8 cellular contexts compared by ENCODE assay signal in the genomic region with DNA sequence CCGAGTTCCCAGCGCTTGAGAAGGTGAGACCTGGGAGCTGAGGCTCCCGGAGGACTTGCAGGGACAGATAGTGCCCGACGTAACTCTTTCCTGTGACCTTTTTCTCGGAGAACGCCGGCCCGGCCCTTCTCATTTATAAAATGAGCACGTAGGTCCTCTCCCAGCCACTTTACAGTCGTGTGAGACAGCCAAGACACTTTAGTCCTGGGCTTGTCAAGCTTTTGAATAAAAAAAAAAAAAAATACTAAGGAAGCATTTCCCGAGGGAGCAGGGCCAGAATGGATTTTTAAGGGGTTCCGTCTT. TPM values are rescaled to one million over a fixed set of nuclear protein-coding genes. Genes with fewer than 3 reads are reported as not detected.
DNase-seq lines count a peak whose midpoint lies in the region; ATAC-seq, FAIRE-seq and TF ChIP-seq lines count a peak whose summit lies in the region.

No MANE protein-coding gene starts in this region.

- no peaks in the 10 kb centered on the region for H3K9me3 ChIP-seq in A549
- H3K9me3 ChIP-seq in HUES48 (ENCODE audit: control insufficient read depth, insufficient read depth, low read length) = no peaks in the 10 kb centered on the region
- H3K9me3 ChIP-seq in muscle layer of duodenum (ENCODE audit: control insufficient read depth in 1 of 2, low read length in 2 of 2) = no peaks in the 10 kb centered on the region

- DNase-seq in A549 (ENCODE audit: low read depth in 1 of 2, low spot score in 1 of 2) (no peak), cardiac fibroblast (ENCODE audit: low read depth in 2 of 2) (no peak), SK-N-DZ (ENCODE audit: low spot score) (no peak), DMS53 (lab: John Stamatoyannopoulos, UW) (no peak)

- H3K27me3 ChIP-seq in HUES48 (ENCODE audit: control insufficient read depth, insufficient read depth, low read length) = no peaks in the 10 kb centered on the region
- H3K27me3 ChIP-seq in muscle layer of duodenum (ENCODE audit: low read depth, low read length) = no peaks in the 10 kb centered on the region

- H3K9ac ChIP-seq in HUES48 (ENCODE audit: low read depth, low read length) = no peak overlapping the region

- TF ChIP-seq POLR2A in A549 (IDR thresholded peaks at IDR 0.05; ENCODE audit: low read length) = no peak

- CTCF ChIA-PET in A549 (lab: Yijun Ruan, JAX) = interaction anchor here (1.1 to 7.4 kb wide), 10 partner anchors 10 to 173 kb away, joined by 3 to 51 read pairs (median 6); no protein-coding TSS in a partner anchor

- TF ChIP-seq CTCF in A549 (IDR thresholded peaks at IDR 0.05) = no peak
- TF ChIP-seq CTCF in cardiac fibroblast (IDR thresholded peaks at IDR 0.05; ENCODE audit: low read depth, low read length) = no peak

- H3K36me3 ChIP-seq in HUES48 (ENCODE audit: control insufficient read depth, insufficient read depth, low read length) (no peaks in the 10 kb centered on the region), muscle layer of duodenum (ENCODE audit: control insufficient read depth in 1 of 2, insufficient read depth in 2 of 2, low read length in 2 of 2) (no peaks in the 10 kb centered on the region)

- ATAC-seq in A549 = peak in 1 of 2 experiments; percentile 18; a peak in 3 of 6 replicates
- no peak for ATAC-seq in HG02642 (IDR thresholded peaks at IDR 0.05; ENCODE audit: poor library complexity, unreplicated experiment)
- ATAC-seq in GM19023 (IDR thresholded peaks at IDR 0.05; ENCODE audit: unreplicated experiment) = no peak

- H3K4me3 ChIP-seq in A549 (peak overlapping the region; percentile 58), HUES48 (ENCODE audit: low read depth, low read length) (peak overlapping the region; percentile 71), cardiac fibroblast (replicated peaks in 1 of 2; ENCODE audit: low read depth in 2 of 2, low read length in 2 of 2) (peak overlapping the region; percentile 56 to 68), muscle layer of duodenum (ENCODE audit: low read depth in 1 of 2, low read length in 2 of 2) (peak overlapping the region; percentile 66 to 81)

- peak overlapping the region; percentile 91 for H3K4me2 ChIP-seq in A549

- H3K27ac ChIP-seq in A549 (peak overlapping the region; percentile 54 to 70), HUES48 (ENCODE audit: low read depth, low read length) (no peak overlapping the region), muscle layer of duodenum (ENCODE audit: low read length) (peak overlapping the region; percentile 67)

- H3K4me1 ChIP-seq in A549 (peaks cover 25% of the 10 kb centered on the region), HUES48 (ENCODE audit: control insufficient read depth, insufficient read depth, low read length) (peaks cover 3% of the 10 kb centered on the region; the same call in 1 of the 2 replicates), muscle layer of duodenum (ENCODE audit: control insufficient read depth in 1 of 2, insufficient read depth in 2 of 2, low read length in 2 of 2) (peaks cover 11 to 24% of the 10 kb centered on the region in 2 donors)

- 9% methylated on average over 13 of the region's 13 CpGs for WGBS in A549 (ENCODE audit: missing lambda C conversion rate)

- no peak for TF ChIP-seq EP300 in A549 (IDR thresholded peaks at IDR 0.05)

- 0 out of 5 replicates have a peak, but pooled peaks of 1 of the 2 experiments have one; percentile 7 for TF ChIP-seq RAD21 in A549 (conservative IDR thresholded peaks at IDR 0.05 in 1 of 2, IDR thresholded peaks at IDR 0.05 in 1 of 2)

- POLR2A ChIA-PET in A549 (lab: Yijun Ruan, JAX) = interaction anchor here (0.9 to 1.1 kb wide), 3 partner anchors 14 to 136 kb away, joined by 6 to 20 read pairs (median 8); partner anchors contain the start of gene SREBF1

- no peak for FAIRE-seq in A549 (lab: Jason Lieb, UNC)

TF ChIP-seq in A549, 52 proteins besides CTCF, POLR2A, EP300 and RAD21:
- peak; percentile 50; the same call in 1 of the 2 replicates for TF ChIP-seq PHF8 (IDR thresholded peaks at IDR 0.05; ENCODE audit: borderline replicate concordance, low read depth)
- TF ChIP-seq, protein P1, sequence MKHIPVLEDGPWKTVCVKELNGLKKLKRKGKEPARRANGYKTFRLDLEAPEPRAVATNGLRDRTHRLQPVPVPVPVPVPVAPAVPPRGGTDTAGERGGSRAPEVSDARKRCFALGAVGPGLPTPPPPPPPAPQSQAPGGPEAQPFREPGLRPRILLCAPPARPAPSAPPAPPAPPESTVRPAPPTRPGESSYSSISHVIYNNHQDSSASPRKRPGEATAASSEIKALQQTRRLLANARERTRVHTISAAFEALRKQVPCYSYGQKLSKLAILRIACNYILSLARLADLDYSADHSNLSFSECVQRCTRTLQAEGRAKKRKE (CRISPR knock-in tag; IDR thresholded peaks at IDR 0.05; ENCODE audit: low read depth) = no peak

RNA-seq across cellular contexts. Expression of gene DRC3, which starts 0.2 kb away (rescaled TPM):
- polyA plus RNA-seq in A549 (2011; rRNA removed) (2.9 and 3.1 TPM in 2 replicates), A549 (2017; fragmentation: RNase III; extraction: RNeasy Plus Mini Kit Qiagen cat#74134 plus additional on column Dnase treatment) (1.9 to 2.9 TPM (median 2.2 TPM) in 3 replicates)
- polyA plus RNA-seq in A549 (2012; cell fraction: cytosol; rRNA removed) = 1.9 and 2.1 TPM in 2 replicates
- polyA plus RNA-seq in A549 (2012; cell fraction: nucleus; rRNA removed) = 6.5 and 8.3 TPM in 2 replicates
- polyA minus RNA-seq in A549 (2011; rRNA and poly(A)+ RNA removed) = 3.1 and 5.5 TPM in 2 replicates
- polyA plus RNA-seq in SK-N-DZ (2014; cell fraction: cytosol; rRNA removed) = 0.48 and 0.49 TPM in 2 replicates
- polyA plus RNA-seq in SK-N-DZ (2014; cell fraction: nucleus; rRNA removed) = 2.9 and 4.0 TPM in 2 replicates

RNA-seq across cellular contexts. Expression of gene TOM1L2, which starts 0.7 kb away (rescaled TPM):
- polyA plus RNA-seq in A549 (2011; rRNA removed) (19.0 and 19.2 TPM in 2 replicates), A549 (2017; fragmentation: RNase III; extraction: RNeasy Plus Mini Kit Qiagen cat#74134 plus additional on column Dnase treatment) (21.1 to 25.8 TPM (median 24.7 TPM) in 3 replicates)
- 13.2 and 15.9 TPM in 2 replicates for polyA plus RNA-seq in A549 (2012; cell fraction: cytosol; rRNA removed)
- polyA plus RNA-seq in A549 (2012; cell fraction: nucleus; rRNA removed) = 48.7 and 49.5 TPM in 2 replicates
- polyA minus RNA-seq in A549 (2011; rRNA and poly(A)+ RNA removed) = 27.8 and 28.8 TPM in 2 replicates
- 67.5 and 118 TPM in 2 replicates for polyA plus RNA-seq in SK-N-DZ (2014; cell fraction: cytosol; rRNA removed)
- polyA plus RNA-seq in SK-N-DZ (2014; cell fraction: nucleus; rRNA removed) = 26.1 and 66.8 TPM in 2 replicates
